In the genomic region with DNA sequence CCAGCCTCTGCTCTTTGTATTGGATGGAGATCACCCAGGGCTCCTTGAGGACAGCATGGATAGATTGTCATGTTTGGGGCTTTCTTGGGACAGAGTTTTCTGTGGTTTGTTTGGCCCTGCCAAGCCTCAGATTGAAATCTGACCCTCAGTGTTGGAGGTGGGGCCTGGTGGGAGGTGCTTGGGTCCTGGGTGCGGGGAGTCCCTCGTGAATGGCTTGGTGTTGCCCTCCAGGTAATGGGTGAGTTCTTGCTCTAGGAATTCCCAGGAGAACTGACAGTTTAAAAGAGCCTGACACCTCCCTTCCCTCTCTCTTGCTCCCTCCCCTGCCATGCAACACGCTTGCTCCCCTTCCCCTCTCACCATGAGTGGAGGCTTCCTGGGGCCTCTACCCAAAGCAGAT, we compare ENCODE assay signal across 24 cellular contexts. TPM values are rescaled to one million over a fixed set of nuclear protein-coding genes. Genes with fewer than 3 reads are reported as not detected.
"Had no signal": no experiment of that assay in that cellular context is flagged by ENCODE, and none has a peak within 500 bp of the region (broad histone marks: within the 10 kb centered on the region; RNA-seq: fewer than 3 reads in every experiment).

No MANE protein-coding gene starts in this region.

- H3K9me3 ChIP-seq: esophagus squamous epithelium, gastroesophageal sphincter, neutrophil, ovary, right atrium auricular region, thyroid gland, upper lobe of left lung, vagina had no signal

- H3K9me3 Mint-ChIP-seq: dendritic cell treated with granulocyte-macrophage colony-stimulating factor and Interleukin-4, amounts not matched to agents 40 ng/mL and 50 ng/mL, for 4 days; effector memory CD8-positive, alpha-beta T cell; naive thymus-derived CD4-positive, alpha-beta T cell had no signal

- H3K4me1 ChIP-seq: esophagus squamous epithelium, gastroesophageal sphincter, right atrium auricular region, thyroid gland, upper lobe of left lung, vagina had no signal

- ATAC-seq: effector memory CD8-positive, alpha-beta T cell; gastroesophageal sphincter; left cardiac atrium; left ventricle myocardium superior; naive thymus-derived CD4-positive, alpha-beta T cell had no signal

- H3K27ac Mint-ChIP-seq: dendritic cell treated with granulocyte-macrophage colony-stimulating factor and Interleukin-4, amounts not matched to agents 40 ng/mL and 50 ng/mL, for 4 days; effector memory CD8-positive, alpha-beta T cell; immature natural killer cell; naive thymus-derived CD4-positive, alpha-beta T cell; nephron progenitor cell had no signal

- H3K36me3 ChIP-seq: esophagus squamous epithelium, gastroesophageal sphincter, neutrophil, ovary, right atrium auricular region, thyroid gland, upper lobe of left lung, vagina had no signal

- H3K4me2 ChIP-seq: smooth muscle cell had no signal

- H3K27me3 ChIP-seq: ovary, right atrium auricular region, thyroid gland, upper lobe of left lung, vagina had no signal

- H3K4me3 Mint-ChIP-seq: dendritic cell treated with granulocyte-macrophage colony-stimulating factor and Interleukin-4, amounts not matched to agents 40 ng/mL and 50 ng/mL, for 4 days; effector memory CD8-positive, alpha-beta T cell; immature natural killer cell; naive thymus-derived CD4-positive, alpha-beta T cell; nephron progenitor cell had no signal

- H3K4me1 Mint-ChIP-seq: immature natural killer cell had no signal

- DNase-seq: effector memory CD8-positive, alpha-beta T cell; esophagus squamous epithelium; foreskin fibroblast; glutamatergic neuron; immature natural killer cell; kidney; left cardiac atrium; left ventricle myocardium superior; mesenchymal stem cell; naive thymus-derived CD4-positive, alpha-beta T cell; nephron progenitor cell; stimulated activated CD4-positive, alpha-beta T cell treated with anti-CD3 and anti-CD28 coated beads, Interleukin-2, amount 100 ng/mL, for 48 hours; stimulated activated naive CD4-positive, alpha-beta T cell treated with Interleukin-2 at 50 U/mL for 16 hours; thyroid gland; upper lobe of left lung had no signal

- H3K36me3 Mint-ChIP-seq: immature natural killer cell; naive thymus-derived CD4-positive, alpha-beta T cell had no signal

- H3K27ac ChIP-seq: esophagus squamous epithelium, gastroesophageal sphincter, neutrophil, ovary, right atrium auricular region, thyroid gland, upper lobe of left lung, vagina had no signal

- H3K4me3 ChIP-seq: esophagus squamous epithelium, gastroesophageal sphincter, lung, ovary, right atrium auricular region, smooth muscle cell, thyroid gland, upper lobe of left lung, vagina had no signal

RNA-seq across cellular contexts. Expression of a gene that starts 48.6 kb away (rescaled TPM):
- total RNA-seq: epithelial cell of proximal tubule had no signal
